ENCODE assay signal across 30 cellular contexts in genomic region chr3:24734019-24734418, GRCh38.
"Had no signal": no experiment of that assay in that cellular context is flagged by ENCODE, and none has a peak within 500 bp of the region (broad histone marks: within the 10 kb centered on the region; RNA-seq: fewer than 3 reads in every experiment).

No MANE protein-coding gene starts in this region.

- H3K27me3 Mint-ChIP-seq: naive B cell; progenitor cell of endocrine pancreas; stimulated activated memory B cell treated with anti-CD40 and anti-IgM and Interleukin-4, amounts not matched to agents 10 μg/mL and 1 μg/mL and 100 μg/mL, for 72 hours; stimulated activated naive CD8-positive, alpha-beta T cell treated with anti-CD3 and anti-CD28 coated beads, Interleukin-15, amount 100 ng/mL, for 72 hours; type B pancreatic cell had no signal

- H3K9me3 Mint-ChIP-seq: natural killer cell; nephron progenitor cell; neural progenitor cell; stimulated activated memory B cell treated with anti-CD40 and anti-IgM and Interleukin-4, amounts not matched to agents 10 μg/mL and 1 μg/mL and 100 μg/mL, for 72 hours; type B pancreatic cell had no signal

- H3K27ac Mint-ChIP-seq: mesothelial cell of epicardium; naive B cell; natural killer cell; nephron progenitor cell; neural progenitor cell; progenitor cell of endocrine pancreas; stimulated activated memory B cell treated with anti-CD40 and anti-IgM and Interleukin-4, amounts not matched to agents 10 μg/mL and 1 μg/mL and 100 μg/mL, for 72 hours; type B pancreatic cell had no signal

- H3K27me3 ChIP-seq: hepatocyte, left lung, neural progenitor cell, neutrophil, right atrium auricular region, right lobe of liver, tibial nerve, uterus had no signal

- DNase-seq: islet precursor cell; kidney glomerular epithelial cell; left cardiac atrium; left lung; lower lobe of right lung; mesendoderm; naive B cell; natural killer cell; nephron progenitor cell; occipital lobe; right lobe of liver; stimulated activated CD4-positive, alpha-beta T cell treated with anti-CD3 and anti-CD28 coated beads, Interleukin-1b, Interleukin-23, amount 100 ng/mL, for 48 hours; stimulated activated CD4-positive, alpha-beta T cell treated with anti-CD3 and anti-CD28 coated beads, Interleukin-2, amount 100 ng/mL, for 48 hours; stimulated activated CD4-positive, alpha-beta T cell treated with anti-CD3 and anti-CD28 coated beads, Interleukin-4, amount 100 ng/mL, for 4 hours; stimulated activated CD8-positive, alpha-beta memory T cell treated with anti-CD3 and anti-CD28 coated beads, Interleukin-4, amount 100 ng/mL, for 48 hours; stimulated activated naive CD4-positive, alpha-beta T cell treated with Interleukin-2 at 50 U/mL for 16 hours; stimulated activated naive CD8-positive, alpha-beta T cell treated with anti-CD3 and anti-CD28 coated beads, Interleukin-15, amount 100 ng/mL, for 72 hours; substantia nigra; uterus had no signal

- H3K79me2 ChIP-seq: hepatocyte, parathyroid adenoma had no signal

- H2AFZ ChIP-seq: hepatocyte, neural progenitor cell, parathyroid adenoma had no signal

- H3K4me1 Mint-ChIP-seq: naive B cell; natural killer cell; neural progenitor cell; stimulated activated memory B cell treated with anti-CD40 and anti-IgM and Interleukin-4, amounts not matched to agents 10 μg/mL and 1 μg/mL and 100 μg/mL, for 72 hours; stimulated activated naive CD8-positive, alpha-beta T cell treated with anti-CD3 and anti-CD28 coated beads, Interleukin-15, amount 100 ng/mL, for 72 hours had no signal

- H3K4me3 ChIP-seq: hepatocyte, left lung, lower lobe of right lung, neural progenitor cell, right atrium auricular region, right lobe of liver, smooth muscle cell, tibial nerve, uterus had no signal

- H3K9me3 ChIP-seq: left lung, lower lobe of right lung, neutrophil, right atrium auricular region, right lobe of liver, tibial nerve, uterus had no signal

- H3K4me3 Mint-ChIP-seq: mesothelial cell of epicardium; naive B cell; natural killer cell; nephron progenitor cell; neural progenitor cell; stimulated activated memory B cell treated with anti-CD40 and anti-IgM and Interleukin-4, amounts not matched to agents 10 μg/mL and 1 μg/mL and 100 μg/mL, for 72 hours; stimulated activated naive CD8-positive, alpha-beta T cell treated with anti-CD3 and anti-CD28 coated beads, Interleukin-15, amount 100 ng/mL, for 72 hours; type B pancreatic cell had no signal

- H3K9ac ChIP-seq: neural progenitor cell, parathyroid adenoma had no signal

- H3K27ac ChIP-seq: hepatocyte, left lung, lower lobe of right lung, neural progenitor cell, neutrophil, parathyroid adenoma, right atrium auricular region, right lobe of liver, tibial nerve, uterus had no signal

- H3K4me2 ChIP-seq: hepatocyte, neural progenitor cell, smooth muscle cell had no signal

- ATAC-seq: left cardiac atrium; left lung; lower lobe of right lung; natural killer cell; right lobe of liver; stimulated activated memory B cell treated with anti-CD40 and anti-IgM and Interleukin-4, amounts not matched to agents 10 μg/mL and 1 μg/mL and 100 μg/mL, for 72 hours; stimulated activated naive CD8-positive, alpha-beta T cell treated with anti-CD3 and anti-CD28 coated beads, Interleukin-15, amount 100 ng/mL, for 72 hours had no signal

- H3K36me3 Mint-ChIP-seq: naive B cell; natural killer cell; neural progenitor cell; stimulated activated memory B cell treated with anti-CD40 and anti-IgM and Interleukin-4, amounts not matched to agents 10 μg/mL and 1 μg/mL and 100 μg/mL, for 72 hours; type B pancreatic cell had no signal

- H3K36me3 ChIP-seq: left lung, lower lobe of right lung, neural progenitor cell, neutrophil, right atrium auricular region, right lobe of liver, tibial nerve, uterus had no signal

- H3K4me1 ChIP-seq: left lung, lower lobe of right lung, neural progenitor cell, parathyroid adenoma, right atrium auricular region, right lobe of liver, tibial nerve, uterus had no signal
